8 cellular contexts compared by ENCODE assay signal in genomic region chr6:32127717-32128592, GRCh38.
DNase-seq lines count a peak whose midpoint lies in the region; ATAC-seq and TF ChIP-seq lines count a peak whose summit lies in the region.

TSS of gene ATF6B (minus strand) at chr6:32128246. CDS start at chr6:32128207, 39 bp downstream.

- H3K27me3 ChIP-seq in HAP-1 (ENCODE audit: low read depth) (no peaks in the 10 kb centered on the region), MM.1S (replicated peaks; ENCODE audit: insufficient read depth, low read length) (no peaks in the 10 kb centered on the region; the same call in 1 of the 2 replicates)

- peak within 1 kb of the TSS; percentile 71 for H2AFZ ChIP-seq in MM.1S (ENCODE audit: low read length)

- peak; percentile 98 for DNase-seq in HAP-1 (ENCODE audit: low spot score in 2 of 2)
- DNase-seq in MM.1S, result peak; percentile 100
- peak; percentile 99 for DNase-seq in SIG-M5 (lab: John Stamatoyannopoulos, UW)
- peak; percentile 53 for DNase-seq in activated gamma-delta T cell (lab: John Stamatoyannopoulos, UW)
- peak; percentile 100 for DNase-seq in fibroblast of the conjunctiva (ENCODE audit: low read depth)
- DNase-seq in nephron progenitor cell, result peak; percentile 94
- DNase-seq in stimulated activated naive CD8-positive, alpha-beta T cell treated with anti-CD3 and anti-CD28 coated beads, Interleukin-15, amount 100 ng/mL, for 72 hours, result peak; percentile 94 to 98

- H3K4me1 ChIP-seq in ES-I3 (ENCODE audit: insufficient read depth, low read length), result no peaks in the 10 kb centered on the region; the same call in 1 of the 2 replicates
- peaks cover 17% of the 10 kb centered on the region for H3K4me1 ChIP-seq in HAP-1
- H3K4me1 ChIP-seq in MM.1S (ENCODE audit: low read length), result peaks cover 18% of the 10 kb centered on the region

- H4K20me1 ChIP-seq in MM.1S (ENCODE audit: insufficient read depth, low read length), result no peaks in the 10 kb centered on the region

- TF ChIP-seq CTCF in MM.1S (IDR thresholded peaks at IDR 0.05; ENCODE audit: low read length), result no peak
- no peak for TF ChIP-seq CTCF in nephron progenitor cell (IDR thresholded peaks at IDR 0.05)

- no peaks in the 10 kb centered on the region for H3K9me2 ChIP-seq in MM.1S (replicated peaks; ENCODE audit: insufficient read depth, low read length)

- H3K4me3 Mint-ChIP-seq in nephron progenitor cell, result peak within 1 kb of the TSS; percentile 100
- peak within 1 kb of the TSS; percentile 99 to 100 for H3K4me3 Mint-ChIP-seq in stimulated activated naive CD8-positive, alpha-beta T cell treated with anti-CD3 and anti-CD28 coated beads, Interleukin-15, amount 100 ng/mL, for 72 hours

- H3K4me1 Mint-ChIP-seq in nephron progenitor cell, result peaks cover 52% of the 10 kb centered on the region
- peaks cover 53% of the 10 kb centered on the region for H3K4me1 Mint-ChIP-seq in stimulated activated naive CD8-positive, alpha-beta T cell treated with anti-CD3 and anti-CD28 coated beads, Interleukin-15, amount 100 ng/mL, for 72 hours

- no peaks in the 10 kb centered on the region for H3F3A ChIP-seq in MM.1S (ENCODE audit: insufficient read depth, low read length)

- in situ Hi-C loops in HAP-1 (cut with MboI; ENCODE audit: low sequenced_read_pairs), result no loop called here

- H3K27me3 Mint-ChIP-seq in nephron progenitor cell (ENCODE audit: low read depth, poor library complexity), result peaks cover 7% of the 10 kb centered on the region
- H3K27me3 Mint-ChIP-seq in stimulated activated naive CD8-positive, alpha-beta T cell treated with anti-CD3 and anti-CD28 coated beads, Interleukin-15, amount 100 ng/mL, for 72 hours, result no peaks in the 10 kb centered on the region

- H3K36me3 ChIP-seq in ES-I3 (ENCODE audit: insufficient read depth, low read length), result 0 out of 2 replicates have a peak, but pooled peaks cover 5% of the 10 kb centered on the region
- peaks cover 17% of the 10 kb centered on the region for H3K36me3 ChIP-seq in HAP-1 (replicated peaks)
- H3K36me3 ChIP-seq in MM.1S (replicated peaks; ENCODE audit: insufficient read depth, low read length), result no peaks in the 10 kb centered on the region

- peak; percentile 95 for ATAC-seq in stimulated activated naive CD8-positive, alpha-beta T cell treated with anti-CD3 and anti-CD28 coated beads, Interleukin-15, amount 100 ng/mL, for 72 hours

- H3K79me2 ChIP-seq in MM.1S (ENCODE audit: low read length), result peaks cover 42% of the 10 kb centered on the region

- peak within 1 kb of the TSS; percentile 94 for H3K4me2 ChIP-seq in MM.1S (ENCODE audit: low read depth, low read length)

- H3K9ac ChIP-seq in ES-I3 (ENCODE audit: low read depth, low read length), result peak within 1 kb of the TSS; percentile 100
- peak within 1 kb of the TSS; percentile 89 for H3K9ac ChIP-seq in MM.1S (ENCODE audit: low read length)

- peaks cover 24% of the 10 kb centered on the region for H3K36me3 Mint-ChIP-seq in nephron progenitor cell (ENCODE audit: low read depth)

- H3K9me3 ChIP-seq in ES-I3 (ENCODE audit: control insufficient read depth, insufficient read depth, low read length) (no peaks in the 10 kb centered on the region), HAP-1 (no peaks in the 10 kb centered on the region), MM.1S (replicated peaks; ENCODE audit: insufficient read depth, low read length) (no peaks in the 10 kb centered on the region)

- peak within 1 kb of the TSS; percentile 38; the same call in 1 of the 2 replicates for H3K27ac ChIP-seq in MM.1S (ENCODE audit: low read length)

- no peaks in the 10 kb centered on the region for H3K9me3 Mint-ChIP-seq in nephron progenitor cell
- H3K9me3 Mint-ChIP-seq in stimulated activated naive CD8-positive, alpha-beta T cell treated with anti-CD3 and anti-CD28 coated beads, Interleukin-15, amount 100 ng/mL, for 72 hours, result no peaks in the 10 kb centered on the region

- H3K27ac Mint-ChIP-seq in nephron progenitor cell, result peak within 1 kb of the TSS; percentile 100
- peak within 1 kb of the TSS; percentile 99 for H3K27ac Mint-ChIP-seq in stimulated activated naive CD8-positive, alpha-beta T cell treated with anti-CD3 and anti-CD28 coated beads, Interleukin-15, amount 100 ng/mL, for 72 hours

- H3K4me3 ChIP-seq in HAP-1, result peak within 1 kb of the TSS; percentile 98
- H3K4me3 ChIP-seq in MM.1S (ENCODE audit: low read length), result peak within 1 kb of the TSS; percentile 94

Comparison
In these comparisons a context has a peak if more than half of its experiments do, and no peak if none do; other contexts are left out.
1. Peak in every context shown above with its lines: DNase-seq, ATAC-seq, H3K4me3 ChIP-seq and H3K27ac ChIP-seq.